ENCODE assay signal across 8 cellular contexts in the genomic region with DNA sequence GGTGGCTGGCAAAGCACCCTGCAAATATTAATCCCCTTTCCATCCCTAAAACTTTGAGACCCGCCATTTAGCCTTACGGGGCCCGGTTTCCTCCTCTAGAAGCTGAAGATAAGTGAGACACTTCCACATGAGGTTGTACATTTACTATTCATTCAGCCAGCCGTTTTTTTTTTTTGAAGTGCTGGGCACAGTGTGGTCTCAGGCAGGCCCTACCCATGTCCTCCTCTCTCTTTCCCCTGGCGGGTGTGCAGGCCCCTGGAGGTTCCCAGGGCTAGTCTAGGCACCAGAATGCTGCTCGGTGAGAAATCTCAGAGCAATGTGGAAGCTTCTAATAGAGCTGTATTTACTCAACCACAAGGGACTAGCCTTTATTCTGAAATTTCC.
DNase-seq lines count a peak whose midpoint lies in the region; ATAC-seq, FAIRE-seq and TF ChIP-seq lines count a peak whose summit lies in the region.

No MANE protein-coding gene starts in this region.

- intact Hi-C loops in breast epithelium (cut with DNase I; ENCODE audit: low total_unique reads) (no loop called here), MCF 10A (cut with micrococcal nuclease) (loop anchor here (10.0 kb wide), 1 partner anchor 497 kb away; no protein-coding TSS in a partner anchor)

- H3K36me3 ChIP-seq in breast epithelium, result no peaks in the 10 kb centered on the region
- no peaks in the 10 kb centered on the region for H3K36me3 ChIP-seq in bronchial epithelial cell (ENCODE audit: control insufficient read depth, insufficient read depth, low read length)
- no peaks in the 10 kb centered on the region for H3K36me3 ChIP-seq in thymus (ENCODE audit: control insufficient read depth, insufficient read depth)

- H3K9me3 Mint-ChIP-seq in MCF 10A (ENCODE audit: unreplicated experiment), result no peaks in the 10 kb centered on the region
- peaks cover 15% of the 10 kb centered on the region for H3K9me3 Mint-ChIP-seq in mesothelial cell of epicardium

- POLR2A ChIA-PET in MCF 10A (lab: Yijun Ruan, JAX), result no interaction called here

- CTCF ChIA-PET in MCF 10A (lab: Yijun Ruan, JAX), result interaction anchor here (0.5 to 3.1 kb wide), 14 partner anchors 9 to 674 kb away, joined by 3 to 21 read pairs (median 3); no protein-coding TSS in a partner anchor

- no peaks in the 10 kb centered on the region for H3K9me3 ChIP-seq in breast epithelium
- no peaks in the 10 kb centered on the region for H3K9me3 ChIP-seq in thymus (ENCODE audit: control insufficient read depth)

- H3K4me1 Mint-ChIP-seq in MCF 10A (ENCODE audit: insufficient read depth, unreplicated experiment), result peaks cover 1% of the 10 kb centered on the region
- peaks cover 15% of the 10 kb centered on the region for H3K4me1 Mint-ChIP-seq in mesothelial cell of epicardium

- H3K27ac ChIP-seq in breast epithelium (no peak overlapping the region), thymus (ENCODE audit: low read depth) (no peak overlapping the region)

- H3K27ac Mint-ChIP-seq in MCF 10A (ENCODE audit: low read depth, unreplicated experiment) (no peak overlapping the region), mesothelial cell of epicardium (no peak overlapping the region)

- BruUV-seq in MCF 10A (replicated peaks; lab: Mats Ljungman, UMichigan), result no TSS peak

- TF ChIP-seq POLR2A in breast epithelium (IDR thresholded peaks at IDR 0.05), result no peak

- no peak for ATAC-seq in HG03045 (IDR thresholded peaks at IDR 0.05; ENCODE audit: unreplicated experiment)
- ATAC-seq in HG03039 (IDR thresholded peaks at IDR 0.05; ENCODE audit: unreplicated experiment), result no peak

- H3K4me3 Mint-ChIP-seq in MCF 10A (ENCODE audit: unreplicated experiment), result no peak overlapping the region
- peak overlapping the region; percentile 60 for H3K4me3 Mint-ChIP-seq in mesothelial cell of epicardium

- TF ChIP-seq CTCF in breast epithelium (IDR thresholded peaks at IDR 0.05), result no peak
- TF ChIP-seq CTCF in MCF 10A (IDR thresholded peaks at IDR 0.05; ENCODE audit: unreplicated experiment), result no peak
- no peak for TF ChIP-seq CTCF in bronchial epithelial cell (IDR thresholded peaks at IDR 0.05; ENCODE audit: insufficient read depth, low read length, severe bottlenecking)
- TF ChIP-seq CTCF in mesothelial cell of epicardium (IDR thresholded peaks at IDR 0.05; ENCODE audit: unreplicated experiment), result no peak

- H3K27me3 Mint-ChIP-seq in MCF 10A (ENCODE audit: insufficient read depth, unreplicated experiment) (no peaks in the 10 kb centered on the region), mesothelial cell of epicardium (ENCODE audit: low read depth) (peaks cover 21% of the 10 kb centered on the region)

- H3K4me1 ChIP-seq in breast epithelium (no peaks in the 10 kb centered on the region), thymus (ENCODE audit: control insufficient read depth, insufficient read depth, low read length) (peaks cover 12% of the 10 kb centered on the region)

- H3K27me3 ChIP-seq in breast epithelium (no peaks in the 10 kb centered on the region), bronchial epithelial cell (ENCODE audit: control insufficient read depth, insufficient read depth, low read length) (no peaks in the 10 kb centered on the region), thymus (ENCODE audit: control insufficient read depth, insufficient read depth) (no peaks in the 10 kb centered on the region)

- FAIRE-seq in bronchial epithelial cell (lab: Jason Lieb, UNC), result no peak

- peaks cover 6% of the 10 kb centered on the region for H3K36me3 Mint-ChIP-seq in MCF 10A (ENCODE audit: insufficient read depth, unreplicated experiment)
- peaks cover 1% of the 10 kb centered on the region for H3K36me3 Mint-ChIP-seq in mesothelial cell of epicardium

- 32% methylated on average over 6 of the region's 6 CpGs for WGBS in thymus

- DNase-seq in breast epithelium (ENCODE audit: low spot score in 2 of 2) (no peak), MCF 10A (ENCODE audit: unreplicated experiment) (no peak), bronchial epithelial cell (ENCODE audit: low read depth) (no peak), mesothelial cell of epicardium (ENCODE audit: low spot score in 2 of 2, unreplicated experiment in 2 of 2) (no peak), NCI-H1930 (lab: John Stamatoyannopoulos, UW) (no peak)

- H3K4me3 ChIP-seq in breast epithelium (peak overlapping the region; percentile 19 to 50 (median 22)), bronchial epithelial cell (ENCODE audit: low read depth, low read length) (peak overlapping the region; percentile 16), thymus (ENCODE audit: low read length) (peak overlapping the region; percentile 48)
